1 cellular context compared by ENCODE assay signal in the genomic region with DNA sequence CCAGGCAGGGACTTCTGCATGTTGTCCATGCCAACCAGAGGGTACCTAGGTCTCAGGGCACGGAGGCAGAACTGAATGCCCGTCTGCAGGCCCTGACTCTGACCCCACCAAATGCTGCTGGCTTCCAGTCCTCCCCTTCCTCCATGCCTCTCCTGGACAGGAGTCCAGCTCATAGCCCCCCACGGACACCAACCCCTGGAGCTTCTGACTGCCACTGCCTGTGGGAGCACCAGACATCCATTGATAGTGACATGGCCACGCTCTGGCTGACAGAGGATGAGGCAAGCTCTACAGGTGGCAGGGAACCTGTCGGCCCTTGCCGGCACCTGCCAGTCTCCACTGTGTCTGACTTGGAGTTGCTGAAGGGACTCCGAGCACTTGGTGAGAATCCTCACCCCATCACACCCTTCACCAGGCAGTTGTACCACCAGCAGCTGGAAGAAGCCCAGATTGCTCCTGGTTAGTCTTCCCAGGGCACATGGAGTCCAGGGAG.
TF ChIP-seq lines count a peak whose summit lies in the region.

No MANE protein-coding gene starts in this region.

TF ChIP-seq in WTC11, 78 proteins besides CTCF, POLR2A, EP300 and RAD21 (continued from another document):
- TF ChIP-seq, protein P1, sequence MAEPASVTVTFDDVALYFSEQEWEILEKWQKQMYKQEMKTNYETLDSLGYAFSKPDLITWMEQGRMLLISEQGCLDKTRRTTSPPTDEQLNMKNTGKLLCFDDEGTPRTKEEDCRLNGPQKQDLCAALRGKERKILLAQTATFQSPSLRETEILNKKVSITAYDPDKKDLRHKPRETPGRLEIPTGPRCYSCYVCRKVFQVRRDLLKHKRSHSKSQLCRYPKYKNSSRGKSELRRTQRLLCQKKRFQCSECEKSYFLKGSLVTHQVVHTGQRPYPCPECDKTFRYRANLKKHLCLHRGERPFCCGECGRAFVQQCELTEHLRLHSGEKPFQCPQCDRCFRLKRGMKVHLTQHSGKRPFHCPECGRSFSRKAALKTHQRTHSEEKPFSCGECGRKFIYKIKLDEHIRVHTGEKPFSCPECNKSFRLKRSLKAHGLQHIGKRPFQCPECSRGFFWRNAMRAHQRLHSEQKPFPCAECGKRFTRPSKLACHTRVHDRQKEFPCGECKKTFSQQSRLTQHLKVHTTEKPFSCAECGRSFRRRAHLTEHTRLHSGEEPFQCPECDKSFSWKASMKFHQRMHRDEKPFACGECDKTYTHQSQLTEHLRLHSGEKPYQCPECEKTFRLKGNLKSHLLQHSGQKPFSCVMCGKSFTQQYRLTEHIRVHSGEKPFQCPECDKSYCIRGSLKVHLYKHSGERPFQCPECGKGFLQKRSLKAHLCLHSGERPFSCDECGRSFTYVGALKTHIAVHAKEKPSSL (CRISPR knock-in tag; conservative IDR thresholded peaks at IDR 0.05), result no peak
- TF ChIP-seq, protein P2, sequence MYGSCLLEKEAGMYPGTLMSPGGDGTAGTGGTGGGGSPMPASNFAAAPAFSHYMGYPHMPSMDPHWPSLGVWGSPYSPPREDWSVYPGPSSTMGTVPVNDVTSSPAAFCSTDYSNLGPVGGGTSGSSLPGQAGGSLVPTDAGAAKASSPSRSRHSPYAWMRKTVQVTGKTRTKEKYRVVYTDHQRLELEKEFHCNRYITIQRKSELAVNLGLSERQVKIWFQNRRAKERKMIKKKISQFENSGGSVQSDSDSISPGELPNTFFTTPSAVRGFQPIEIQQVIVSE (CRISPR knock-in tag; IDR thresholded peaks at IDR 0.05; ENCODE audit: borderline replicate concordance), result no peak
- no peak for TF ChIP-seq ATF1 (CRISPR knock-in tag; IDR thresholded peaks at IDR 0.05)
- TF ChIP-seq ESRRA (CRISPR knock-in tag; IDR thresholded peaks at IDR 0.05; ENCODE audit: borderline replicate concordance), result no peak
- TF ChIP-seq KAT7 (CRISPR knock-in tag; IDR thresholded peaks at IDR 0.05; ENCODE audit: borderline replicate concordance), result no peak
- TF ChIP-seq, protein P3, sequence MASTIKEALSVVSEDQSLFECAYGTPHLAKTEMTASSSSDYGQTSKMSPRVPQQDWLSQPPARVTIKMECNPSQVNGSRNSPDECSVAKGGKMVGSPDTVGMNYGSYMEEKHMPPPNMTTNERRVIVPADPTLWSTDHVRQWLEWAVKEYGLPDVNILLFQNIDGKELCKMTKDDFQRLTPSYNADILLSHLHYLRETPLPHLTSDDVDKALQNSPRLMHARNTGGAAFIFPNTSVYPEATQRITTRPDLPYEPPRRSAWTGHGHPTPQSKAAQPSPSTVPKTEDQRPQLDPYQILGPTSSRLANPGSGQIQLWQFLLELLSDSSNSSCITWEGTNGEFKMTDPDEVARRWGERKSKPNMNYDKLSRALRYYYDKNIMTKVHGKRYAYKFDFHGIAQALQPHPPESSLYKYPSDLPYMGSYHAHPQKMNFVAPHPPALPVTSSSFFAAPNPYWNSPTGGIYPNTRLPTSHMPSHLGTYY (CRISPR knock-in tag; IDR thresholded peaks at IDR 0.05), result no peak
- no peak for TF ChIP-seq TCF7 (CRISPR knock-in tag; IDR thresholded peaks at IDR 0.05; ENCODE audit: low read depth)
- TF ChIP-seq EMX1 (CRISPR knock-in tag; IDR thresholded peaks at IDR 0.05), result no peak
- TF ChIP-seq, protein P4, sequence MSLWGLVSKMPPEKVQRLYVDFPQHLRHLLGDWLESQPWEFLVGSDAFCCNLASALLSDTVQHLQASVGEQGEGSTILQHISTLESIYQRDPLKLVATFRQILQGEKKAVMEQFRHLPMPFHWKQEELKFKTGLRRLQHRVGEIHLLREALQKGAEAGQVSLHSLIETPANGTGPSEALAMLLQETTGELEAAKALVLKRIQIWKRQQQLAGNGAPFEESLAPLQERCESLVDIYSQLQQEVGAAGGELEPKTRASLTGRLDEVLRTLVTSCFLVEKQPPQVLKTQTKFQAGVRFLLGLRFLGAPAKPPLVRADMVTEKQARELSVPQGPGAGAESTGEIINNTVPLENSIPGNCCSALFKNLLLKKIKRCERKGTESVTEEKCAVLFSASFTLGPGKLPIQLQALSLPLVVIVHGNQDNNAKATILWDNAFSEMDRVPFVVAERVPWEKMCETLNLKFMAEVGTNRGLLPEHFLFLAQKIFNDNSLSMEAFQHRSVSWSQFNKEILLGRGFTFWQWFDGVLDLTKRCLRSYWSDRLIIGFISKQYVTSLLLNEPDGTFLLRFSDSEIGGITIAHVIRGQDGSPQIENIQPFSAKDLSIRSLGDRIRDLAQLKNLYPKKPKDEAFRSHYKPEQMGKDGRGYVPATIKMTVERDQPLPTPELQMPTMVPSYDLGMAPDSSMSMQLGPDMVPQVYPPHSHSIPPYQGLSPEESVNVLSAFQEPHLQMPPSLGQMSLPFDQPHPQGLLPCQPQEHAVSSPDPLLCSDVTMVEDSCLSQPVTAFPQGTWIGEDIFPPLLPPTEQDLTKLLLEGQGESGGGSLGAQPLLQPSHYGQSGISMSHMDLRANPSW (CRISPR knock-in tag; conservative IDR thresholded peaks at IDR 0.05; ENCODE audit: low read depth), result no peak
- TF ChIP-seq ZNF138 (CRISPR knock-in tag; conservative IDR thresholded peaks at IDR 0.05), result no peak
- TF ChIP-seq, protein P5, sequence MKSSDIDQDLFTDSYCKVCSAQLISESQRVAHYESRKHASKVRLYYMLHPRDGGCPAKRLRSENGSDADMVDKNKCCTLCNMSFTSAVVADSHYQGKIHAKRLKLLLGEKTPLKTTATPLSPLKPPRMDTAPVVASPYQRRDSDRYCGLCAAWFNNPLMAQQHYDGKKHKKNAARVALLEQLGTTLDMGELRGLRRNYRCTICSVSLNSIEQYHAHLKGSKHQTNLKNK (CRISPR knock-in tag; IDR thresholded peaks at IDR 0.05), result no peak
- TF ChIP-seq ZNF232 (CRISPR knock-in tag; IDR thresholded peaks at IDR 0.05), result no peak
- TF ChIP-seq TEAD1 (CRISPR knock-in tag; IDR thresholded peaks at IDR 0.05), result no peak
- TF ChIP-seq, protein P6, sequence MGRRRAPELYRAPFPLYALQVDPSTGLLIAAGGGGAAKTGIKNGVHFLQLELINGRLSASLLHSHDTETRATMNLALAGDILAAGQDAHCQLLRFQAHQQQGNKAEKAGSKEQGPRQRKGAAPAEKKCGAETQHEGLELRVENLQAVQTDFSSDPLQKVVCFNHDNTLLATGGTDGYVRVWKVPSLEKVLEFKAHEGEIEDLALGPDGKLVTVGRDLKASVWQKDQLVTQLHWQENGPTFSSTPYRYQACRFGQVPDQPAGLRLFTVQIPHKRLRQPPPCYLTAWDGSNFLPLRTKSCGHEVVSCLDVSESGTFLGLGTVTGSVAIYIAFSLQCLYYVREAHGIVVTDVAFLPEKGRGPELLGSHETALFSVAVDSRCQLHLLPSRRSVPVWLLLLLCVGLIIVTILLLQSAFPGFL (CRISPR knock-in tag; IDR thresholded peaks at IDR 0.05; ENCODE audit: borderline replicate concordance), result no peak
- TF ChIP-seq, protein P7, sequence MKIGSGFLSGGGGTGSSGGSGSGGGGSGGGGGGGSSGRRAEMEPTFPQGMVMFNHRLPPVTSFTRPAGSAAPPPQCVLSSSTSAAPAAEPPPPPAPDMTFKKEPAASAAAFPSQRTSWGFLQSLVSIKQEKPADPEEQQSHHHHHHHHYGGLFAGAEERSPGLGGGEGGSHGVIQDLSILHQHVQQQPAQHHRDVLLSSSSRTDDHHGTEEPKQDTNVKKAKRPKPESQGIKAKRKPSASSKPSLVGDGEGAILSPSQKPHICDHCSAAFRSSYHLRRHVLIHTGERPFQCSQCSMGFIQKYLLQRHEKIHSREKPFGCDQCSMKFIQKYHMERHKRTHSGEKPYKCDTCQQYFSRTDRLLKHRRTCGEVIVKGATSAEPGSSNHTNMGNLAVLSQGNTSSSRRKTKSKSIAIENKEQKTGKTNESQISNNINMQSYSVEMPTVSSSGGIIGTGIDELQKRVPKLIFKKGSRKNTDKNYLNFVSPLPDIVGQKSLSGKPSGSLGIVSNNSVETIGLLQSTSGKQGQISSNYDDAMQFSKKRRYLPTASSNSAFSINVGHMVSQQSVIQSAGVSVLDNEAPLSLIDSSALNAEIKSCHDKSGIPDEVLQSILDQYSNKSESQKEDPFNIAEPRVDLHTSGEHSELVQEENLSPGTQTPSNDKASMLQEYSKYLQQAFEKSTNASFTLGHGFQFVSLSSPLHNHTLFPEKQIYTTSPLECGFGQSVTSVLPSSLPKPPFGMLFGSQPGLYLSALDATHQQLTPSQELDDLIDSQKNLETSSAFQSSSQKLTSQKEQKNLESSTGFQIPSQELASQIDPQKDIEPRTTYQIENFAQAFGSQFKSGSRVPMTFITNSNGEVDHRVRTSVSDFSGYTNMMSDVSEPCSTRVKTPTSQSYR (CRISPR knock-in tag; IDR thresholded peaks at IDR 0.05), result no peak
- no peak for TF ChIP-seq IRF2 (CRISPR knock-in tag; IDR thresholded peaks at IDR 0.05; ENCODE audit: borderline replicate concordance, low read depth)
- TF ChIP-seq, protein P8, sequence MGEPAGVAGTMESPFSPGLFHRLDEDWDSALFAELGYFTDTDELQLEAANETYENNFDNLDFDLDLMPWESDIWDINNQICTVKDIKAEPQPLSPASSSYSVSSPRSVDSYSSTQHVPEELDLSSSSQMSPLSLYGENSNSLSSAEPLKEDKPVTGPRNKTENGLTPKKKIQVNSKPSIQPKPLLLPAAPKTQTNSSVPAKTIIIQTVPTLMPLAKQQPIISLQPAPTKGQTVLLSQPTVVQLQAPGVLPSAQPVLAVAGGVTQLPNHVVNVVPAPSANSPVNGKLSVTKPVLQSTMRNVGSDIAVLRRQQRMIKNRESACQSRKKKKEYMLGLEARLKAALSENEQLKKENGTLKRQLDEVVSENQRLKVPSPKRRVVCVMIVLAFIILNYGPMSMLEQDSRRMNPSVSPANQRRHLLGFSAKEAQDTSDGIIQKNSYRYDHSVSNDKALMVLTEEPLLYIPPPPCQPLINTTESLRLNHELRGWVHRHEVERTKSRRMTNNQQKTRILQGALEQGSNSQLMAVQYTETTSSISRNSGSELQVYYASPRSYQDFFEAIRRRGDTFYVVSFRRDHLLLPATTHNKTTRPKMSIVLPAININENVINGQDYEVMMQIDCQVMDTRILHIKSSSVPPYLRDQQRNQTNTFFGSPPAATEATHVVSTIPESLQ (CRISPR knock-in tag; IDR thresholded peaks at IDR 0.05), result no peak
TF ChIP-seq in WTC11: peak in this region for 0.
